Comparison of ENCODE assay signal across 9 cellular contexts in genomic region chr17:77445030-77445907, GRCh38.
A peak's percentile ranks its signal among the peaks of the same experiment; 100 is the strongest.
DNase-seq lines count a peak whose midpoint lies in the region; ATAC-seq, FAIRE-seq and TF ChIP-seq lines count a peak whose summit lies in the region.
"Had no signal": no experiment of that assay in that cellular context is flagged by ENCODE, and none has a peak within 500 bp of the region (broad histone marks: within the 10 kb centered on the region; RNA-seq: fewer than 3 reads in every experiment).

No MANE protein-coding gene starts in this region.

- peak; percentile 99 for FAIRE-seq in GM18507 (lab: Jason Lieb, UNC)

- DNase-seq in GM18507 (ENCODE audit: extremely low spot score, insufficient read length, low read depth) (no peak), WERI-Rb-1 (no peak), cerebellum (ENCODE audit: low spot score) (peak; percentile 94), putamen (ENCODE audit: low spot score) (no peak), H7 (no peak)

- ATAC-seq in HG03097 (IDR thresholded peaks at IDR 0.05; ENCODE audit: low FRiP score, unreplicated experiment) = peak; percentile 26

- H3K4me3 ChIP-seq in WERI-Rb-1 (ENCODE audit: low read depth, low read length) (no peak overlapping the region), muscle layer of duodenum (ENCODE audit: low read depth in 1 of 2, low read length in 2 of 2) (peak overlapping the region in 1 of 2 donors; percentile 26), H7 (ENCODE audit: insufficient read depth, low read depth, low read length) (no peak overlapping the region)
- H3K4me3 ChIP-seq: SK-N-MC had no signal

- TF ChIP-seq CTCF in WERI-Rb-1 (IDR thresholded peaks at IDR 0.05; ENCODE audit: low read depth, low read length) = no peak

- H3K9me3 ChIP-seq in WERI-Rb-1 (ENCODE audit: severe bottlenecking) (no peaks in the 10 kb centered on the region), muscle layer of duodenum (ENCODE audit: control insufficient read depth in 1 of 2, low read length in 2 of 2) (no peaks in the 10 kb centered on the region)

- peaks cover 50 to 71% of the 10 kb centered on the region in 2 donors for H3K4me1 ChIP-seq in muscle layer of duodenum (ENCODE audit: control insufficient read depth in 1 of 2, insufficient read depth in 2 of 2, low read length in 2 of 2)

- peaks cover 36% of the 10 kb centered on the region for H3K36me3 ChIP-seq in WERI-Rb-1
- H3K36me3 ChIP-seq in muscle layer of duodenum (ENCODE audit: control insufficient read depth in 1 of 2, insufficient read depth in 2 of 2, low read length in 2 of 2) = no peaks in the 10 kb centered on the region
- H3K36me3 ChIP-seq in H7 (replicated peaks; ENCODE audit: control insufficient read depth, insufficient read depth, low read length) = no peaks in the 10 kb centered on the region

- H3K27me3 ChIP-seq in WERI-Rb-1 (ENCODE audit: insufficient read depth, low read depth, severe bottlenecking) = no peaks in the 10 kb centered on the region
- no peaks in the 10 kb centered on the region for H3K27me3 ChIP-seq in muscle layer of duodenum (ENCODE audit: low read depth, low read length)
- no peaks in the 10 kb centered on the region for H3K27me3 ChIP-seq in H7 (ENCODE audit: control insufficient read depth, insufficient read depth, low read length)

- peak overlapping the region; percentile 77 for H3K27ac ChIP-seq in WERI-Rb-1
- H3K27ac ChIP-seq in muscle layer of duodenum (ENCODE audit: low read length) = peak overlapping the region; percentile 78
- peak overlapping the region; percentile 69 for H3K27ac ChIP-seq in temporal lobe (ENCODE audit: low read depth, low read length)
- H3K27ac ChIP-seq: SK-N-MC had no signal
